ENCODE assay signal across 9 cellular contexts in genomic region chr10:121069061-121069850, GRCh38.
DNase-seq lines count a peak whose midpoint lies in the region; ATAC-seq and TF ChIP-seq lines count a peak whose summit lies in the region.
"Had no signal": no experiment of that assay in that cellular context is flagged by ENCODE, and none has a peak within 500 bp of the region (broad histone marks: within the 10 kb centered on the region; RNA-seq: fewer than 3 reads in every experiment).

No MANE protein-coding gene starts in this region.

- H3K27me3 ChIP-seq in RWPE2 (ENCODE audit: insufficient read depth, poor library complexity, severe bottlenecking) = no peaks in the 10 kb centered on the region
- H3K27me3 ChIP-seq in upper lobe of right lung = no peaks in the 10 kb centered on the region
- H3K27me3 ChIP-seq in ovary = no peaks in the 10 kb centered on the region

- no peak for TF ChIP-seq EP300 in ovary (IDR thresholded peaks at IDR 0.05)

- H3K4me3 ChIP-seq in RWPE2 (ENCODE audit: severe bottlenecking) = no peak overlapping the region
- no peak overlapping the region for H3K4me3 ChIP-seq in upper lobe of right lung
- H3K4me3 ChIP-seq in ovary = no peak overlapping the region

- TF ChIP-seq POLR2A in ovary (IDR thresholded peaks at IDR 0.05) = no peak

- DNase-seq in NCI-H446 treated with DMSO at 0.1 percent for 48 hours (lab: John Stamatoyannopoulos, UW) = peak; percentile 6
- DNase-seq in NCI-H446 (lab: John Stamatoyannopoulos, UW) = no peak
- DNase-seq in RWPE2 (ENCODE audit: low spot score) = peak; percentile 79
- no peak for DNase-seq in upper lobe of right lung
- no peak for DNase-seq in ovary
- DNase-seq in NCI-H187 treated with DMSO at 0.1 percent for 48 hours (lab: John Stamatoyannopoulos, UW) = no peak
- no peak for DNase-seq in DMS79 treated with DMSO at 0.1 percent for 48 hours (lab: John Stamatoyannopoulos, UW)
- DNase-seq: occipital lobe had no signal

- H3K27ac ChIP-seq in RWPE2 (ENCODE audit: poor library complexity, severe bottlenecking) (peak overlapping the region; percentile 69), upper lobe of right lung (no peak overlapping the region), ovary (no peak overlapping the region)

- H3K4me1 ChIP-seq in RWPE2 (ENCODE audit: insufficient read depth, poor library complexity, severe bottlenecking) = peaks cover 12% of the 10 kb centered on the region
- H3K4me1 ChIP-seq in upper lobe of right lung = no peaks in the 10 kb centered on the region
- no peaks in the 10 kb centered on the region for H3K4me1 ChIP-seq in ovary (ENCODE audit: insufficient read depth)

- H3K9me3 ChIP-seq in RWPE2 (ENCODE audit: severe bottlenecking) (no peaks in the 10 kb centered on the region), upper lobe of right lung (no peaks in the 10 kb centered on the region), ovary (no peaks in the 10 kb centered on the region)

- 84 to 95% (median 91%) methylated on average over 9 of the region's 9 CpGs for WGBS in ovary, 3 donors

- ATAC-seq in HG03025 (IDR thresholded peaks at IDR 0.05; ENCODE audit: low FRiP score, unreplicated experiment) (peak; percentile 68), RWPE2 (ENCODE audit: low read depth) (peak; percentile 98), upper lobe of right lung (peak; percentile 51)

- no peak for TF ChIP-seq CTCF in RWPE2 (IDR thresholded peaks at IDR 0.05; ENCODE audit: poor library complexity, severe bottlenecking)
- no peak for TF ChIP-seq CTCF in upper lobe of right lung (IDR thresholded peaks at IDR 0.05)
- TF ChIP-seq CTCF in ovary (IDR thresholded peaks at IDR 0.05) = no peak

- no peaks in the 10 kb centered on the region for H3K36me3 ChIP-seq in RWPE2 (ENCODE audit: low read depth)
- H3K36me3 ChIP-seq in upper lobe of right lung = no peaks in the 10 kb centered on the region
- H3K36me3 ChIP-seq in ovary = no peaks in the 10 kb centered on the region

- intact Hi-C loops in upper lobe of right lung (cut with DNase I) = no loop called here
- intact Hi-C loops in ovary (cut with DNase I) = no loop called here

Comparison
In these comparisons a context has a peak if more than half of its experiments do, and no peak if none do; other contexts are left out.
1. DNase-seq: peak in NCI-H446 treated with DMSO at 0.1 percent for 48 hours (single experiment) and RWPE2 (single experiment); none in NCI-H446 (0 of 2), upper lobe of right lung (single experiment), ovary (0 of 5), NCI-H187 treated with DMSO at 0.1 percent for 48 hours (single experiment) and DMS79 treated with DMSO at 0.1 percent for 48 hours (single experiment).
2. Peak in every context shown above with its lines, with median percentiles within 50 percentile points of each other: ATAC-seq.